2 cellular contexts compared by ENCODE assay signal in genomic region chr17:29054835-29055234, GRCh38.
TF ChIP-seq lines count a peak whose summit lies in the region.

No MANE protein-coding gene starts in this region.

TF ChIP-seq in H1, 55 proteins besides CTCF, POLR2A, EP300 and RAD21:
- TF ChIP-seq KDM4A (IDR thresholded peaks at IDR 0.05; ENCODE audit: low read depth, low read length, severe bottlenecking) (no peak), SAP30 (IDR thresholded peaks at IDR 0.05; ENCODE audit: insufficient read depth, insufficient replicate concordance, low read length) (no peak), TCF12 (IDR thresholded peaks at IDR 0.05; ENCODE audit: low read depth, low read length) (no peak), GTF2F1 (IDR thresholded peaks at IDR 0.05; ENCODE audit: borderline replicate concordance, low read depth, low read length) (no peak), SP4 (IDR thresholded peaks at IDR 0.05; ENCODE audit: low read length) (no peak), SRF (IDR thresholded peaks at IDR 0.05; ENCODE audit: low read depth, low read length) (no peak), FOSL1 (IDR thresholded peaks at IDR 0.05; ENCODE audit: insufficient read depth, low read depth, low read length) (no peak), BCL11A (IDR thresholded peaks at IDR 0.05; ENCODE audit: low read depth in 2 of 2, low read length in 2 of 2) (no peak), ASH2L (IDR thresholded peaks at IDR 0.05; ENCODE audit: low read length) (no peak), CBX8 (IDR thresholded peaks at IDR 0.05; ENCODE audit: borderline replicate concordance, low read depth, low read length) (no peak), SP1 (IDR thresholded peaks at IDR 0.05; ENCODE audit: low read depth, low read length) (no peak), RFX5 (IDR thresholded peaks at IDR 0.05; ENCODE audit: borderline replicate concordance, low read depth, low read length) (no peak), SIRT6 (IDR thresholded peaks at IDR 0.05; ENCODE audit: low read length) (no peak), EGR1 (IDR thresholded peaks at IDR 0.05; ENCODE audit: borderline replicate concordance, low read depth, low read length) (no peak), CHD7 (IDR thresholded peaks at IDR 0.05; ENCODE audit: insufficient replicate concordance, low read length) (no peak), HDAC2 (IDR thresholded peaks at IDR 0.05; ENCODE audit: borderline replicate concordance in 1 of 2, low read depth in 2 of 2, low read length in 2 of 2) (no peak)
TF ChIP-seq in H1: peak in this region for 0.

TF ChIP-seq in neural cell, 6 proteins besides CTCF, POLR2A, EP300 and RAD21:
- TF ChIP-seq POLR2AphosphoS5 (IDR thresholded peaks at IDR 0.05) = peak; percentile 16
- TF ChIP-seq, protein P1, sequence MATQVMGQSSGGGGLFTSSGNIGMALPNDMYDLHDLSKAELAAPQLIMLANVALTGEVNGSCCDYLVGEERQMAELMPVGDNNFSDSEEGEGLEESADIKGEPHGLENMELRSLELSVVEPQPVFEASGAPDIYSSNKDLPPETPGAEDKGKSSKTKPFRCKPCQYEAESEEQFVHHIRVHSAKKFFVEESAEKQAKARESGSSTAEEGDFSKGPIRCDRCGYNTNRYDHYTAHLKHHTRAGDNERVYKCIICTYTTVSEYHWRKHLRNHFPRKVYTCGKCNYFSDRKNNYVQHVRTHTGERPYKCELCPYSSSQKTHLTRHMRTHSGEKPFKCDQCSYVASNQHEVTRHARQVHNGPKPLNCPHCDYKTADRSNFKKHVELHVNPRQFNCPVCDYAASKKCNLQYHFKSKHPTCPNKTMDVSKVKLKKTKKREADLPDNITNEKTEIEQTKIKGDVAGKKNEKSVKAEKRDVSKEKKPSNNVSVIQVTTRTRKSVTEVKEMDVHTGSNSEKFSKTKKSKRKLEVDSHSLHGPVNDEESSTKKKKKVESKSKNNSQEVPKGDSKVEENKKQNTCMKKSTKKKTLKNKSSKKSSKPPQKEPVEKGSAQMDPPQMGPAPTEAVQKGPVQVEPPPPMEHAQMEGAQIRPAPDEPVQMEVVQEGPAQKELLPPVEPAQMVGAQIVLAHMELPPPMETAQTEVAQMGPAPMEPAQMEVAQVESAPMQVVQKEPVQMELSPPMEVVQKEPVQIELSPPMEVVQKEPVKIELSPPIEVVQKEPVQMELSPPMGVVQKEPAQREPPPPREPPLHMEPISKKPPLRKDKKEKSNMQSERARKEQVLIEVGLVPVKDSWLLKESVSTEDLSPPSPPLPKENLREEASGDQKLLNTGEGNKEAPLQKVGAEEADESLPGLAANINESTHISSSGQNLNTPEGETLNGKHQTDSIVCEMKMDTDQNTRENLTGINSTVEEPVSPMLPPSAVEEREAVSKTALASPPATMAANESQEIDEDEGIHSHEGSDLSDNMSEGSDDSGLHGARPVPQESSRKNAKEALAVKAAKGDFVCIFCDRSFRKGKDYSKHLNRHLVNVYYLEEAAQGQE (IDR thresholded peaks at IDR 0.05; ENCODE audit: borderline replicate concordance) = no peak
